ENCODE assay signal across 20 cellular contexts in genomic region chr3:59442056-59442455, GRCh38.
"Had no signal": no experiment of that assay in that cellular context is flagged by ENCODE, and none has a peak within 500 bp of the region (broad histone marks: within the 10 kb centered on the region; RNA-seq: fewer than 3 reads in every experiment).

No MANE protein-coding gene starts in this region.

- H3K36me3 Mint-ChIP-seq: naive thymus-derived CD8-positive, alpha-beta T cell had no signal

- H3K36me3 ChIP-seq: ascending aorta, cardiac muscle cell, esophagus squamous epithelium, upper lobe of left lung had no signal

- H3K9me3 Mint-ChIP-seq: activated CD8-positive, alpha-beta T cell treated with anti-CD3 and anti-CD28 coated beads for 36 hours; activated T-cell treated with anti-CD3 and anti-CD28 coated beads, Interleukin-2, amount 50 U/mL, for 72 hours had no signal

- ATAC-seq: activated CD8-positive, alpha-beta T cell treated with anti-CD3 and anti-CD28 coated beads for 36 hours; activated T-cell treated with anti-CD3 and anti-CD28 coated beads, Interleukin-2, amount 50 U/mL, for 72 hours; left lobe of liver; mucosa of descending colon; naive thymus-derived CD8-positive, alpha-beta T cell; psoas muscle; sciatic nerve had no signal

- H3K4me3 ChIP-seq: ascending aorta, cardiac muscle cell, esophagus squamous epithelium, mucosa of descending colon, psoas muscle, upper lobe of left lung had no signal

- H3K27me3 ChIP-seq: ascending aorta, cardiac muscle cell, esophagus squamous epithelium, upper lobe of left lung had no signal

- H3K27ac Mint-ChIP-seq: activated CD8-positive, alpha-beta T cell treated with anti-CD3 and anti-CD28 coated beads for 36 hours; activated naive CD8-positive, alpha-beta T cell treated with anti-CD3 and anti-CD28 coated beads, Interleukin-2, amount 10 ng/mL, durations not matched to agents 7 days and 5 days; activated T-cell treated with anti-CD3 and anti-CD28 coated beads, Interleukin-2, amount 50 U/mL, for 72 hours had no signal

- H3K9me3 ChIP-seq: ascending aorta, esophagus squamous epithelium, mucosa of descending colon, psoas muscle, upper lobe of left lung had no signal

- H3K27me3 Mint-ChIP-seq: activated CD8-positive, alpha-beta T cell treated with anti-CD3 and anti-CD28 coated beads for 36 hours; activated naive CD8-positive, alpha-beta T cell treated with anti-CD3 and anti-CD28 coated beads, Interleukin-2, amount 10 ng/mL, durations not matched to agents 7 days and 5 days; naive thymus-derived CD8-positive, alpha-beta T cell had no signal

- DNase-seq: activated CD4-positive, alpha-beta T cell treated with anti-CD3 and anti-CD28 coated beads for 4 hours; activated CD8-positive, alpha-beta memory T cell treated with anti-CD3 and anti-CD28 coated beads, Interleukin-2, amount 50 U/mL, for 4 hours; activated CD8-positive, alpha-beta T cell treated with anti-CD3 and anti-CD28 coated beads for 36 hours; activated gamma-delta T cell treated with Interleukin-2 at 50 U/mL for 16 hours; activated naive CD8-positive, alpha-beta T cell treated with anti-CD3 and anti-CD28 coated beads, Interleukin-2, amount 10 ng/mL, durations not matched to agents 7 days and 5 days; activated T-cell treated with anti-CD3 and anti-CD28 coated beads, Interleukin-2, amount 50 U/mL, for 72 hours; esophagus squamous epithelium; foreskin melanocyte; head of caudate nucleus; mammary epithelial cell; mucosa of descending colon; naive thymus-derived CD8-positive, alpha-beta T cell; psoas muscle; stimulated activated naive CD4-positive, alpha-beta T cell treated with Interleukin-2 at 50 U/mL for 16 hours; T-helper 9 cell; upper lobe of left lung had no signal

- H3K27ac ChIP-seq: ascending aorta, cardiac muscle cell, esophagus squamous epithelium, psoas muscle, upper lobe of left lung had no signal

- H3K4me3 Mint-ChIP-seq: activated CD8-positive, alpha-beta T cell treated with anti-CD3 and anti-CD28 coated beads for 36 hours; activated naive CD8-positive, alpha-beta T cell treated with anti-CD3 and anti-CD28 coated beads, Interleukin-2, amount 10 ng/mL, durations not matched to agents 7 days and 5 days; activated T-cell treated with anti-CD3 and anti-CD28 coated beads, Interleukin-2, amount 50 U/mL, for 72 hours; naive thymus-derived CD8-positive, alpha-beta T cell had no signal

- H3K4me1 ChIP-seq: ascending aorta, psoas muscle, upper lobe of left lung had no signal
